8 cellular contexts compared by ENCODE assay signal in the genomic region with DNA sequence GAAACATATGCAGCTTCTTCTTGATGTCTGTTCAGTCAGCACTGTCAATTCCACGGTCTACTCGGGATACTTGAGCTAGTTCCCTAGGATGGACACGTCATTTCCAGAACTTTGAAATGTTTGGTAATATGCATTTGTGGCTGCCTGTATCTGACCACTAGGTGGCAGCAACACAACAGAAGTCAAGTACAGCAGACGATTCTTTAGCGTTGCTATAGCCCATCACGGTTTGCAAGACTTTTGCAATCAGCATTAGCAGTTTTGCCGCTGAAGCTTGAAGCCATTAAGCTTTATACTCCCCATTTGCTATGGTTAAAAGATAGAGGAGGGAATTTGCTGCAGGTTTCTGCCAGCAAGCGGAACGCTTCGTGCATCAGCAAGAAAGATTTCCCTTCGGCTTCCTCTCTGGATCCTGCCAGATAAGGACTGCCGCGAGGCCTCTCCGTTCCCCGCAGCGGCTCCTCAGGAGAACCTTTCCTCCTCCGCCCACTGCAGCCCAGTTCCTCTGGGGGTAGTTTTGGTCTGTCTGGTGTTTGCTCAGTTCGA.
DNase-seq lines count a peak whose midpoint lies in the region; ATAC-seq, FAIRE-seq and TF ChIP-seq lines count a peak whose summit lies in the region.

No MANE protein-coding gene starts in this region.

- TF ChIP-seq CTCF in H9 (conservative IDR thresholded peaks at IDR 0.05) (peak; percentile 98), astrocyte (IDR thresholded peaks at IDR 0.05; ENCODE audit: insufficient read depth, low read depth, low read length) (peak; percentile 99)

- H3K27ac Mint-ChIP-seq in H9: peak overlapping the region in 1 of 3 experiments; percentile 8; a peak in 2 of 7 replicates
- no peak overlapping the region for H3K27ac Mint-ChIP-seq in T-helper 2 cell treated with Interferon-gamma antibody and Interleukin-4, amounts not matched to agents 5 μg/mL and 100 μg/mL, for 36 hours
- no peak overlapping the region for H3K27ac Mint-ChIP-seq in astrocyte (ENCODE audit: unreplicated experiment)

- H3K27ac ChIP-seq in H9 (ENCODE audit: insufficient read length, low read depth, low read length) (no peak overlapping the region), astrocyte (ENCODE audit: low read depth, low read length) (no peak overlapping the region)

- H4K91ac ChIP-seq in H9 (ENCODE audit: insufficient read length, low read depth, low read length): no peak overlapping the region

- H2BK20ac ChIP-seq in H9 (ENCODE audit: low read depth, low read length, poor library complexity, severe bottlenecking): no peak overlapping the region

- no peak overlapping the region for H3T11ph ChIP-seq in H9 (ENCODE audit: low read length)

- H3K4ac ChIP-seq in H9 (ENCODE audit: low read depth, low read length): no peak overlapping the region

- intact Hi-C loops in sciatic nerve (cut with DNase I): loop anchor here (5.0 kb wide), 1 partner anchor 201 kb away; no protein-coding TSS in a partner anchor

- no CpG with 5 or more reads among the region's 18 CpGs for WGBS in H9 (ENCODE audit: extremely low coverage, insufficient read length, low lambda C conversion rate)

- H3K79me1 ChIP-seq in H9 (ENCODE audit: insufficient read depth, low read depth, low read length, poor library complexity, severe bottlenecking): no peaks in the 10 kb centered on the region

- H3K23ac ChIP-seq in H9 (ENCODE audit: insufficient read length, low read depth, low read length): no peak overlapping the region

- no peaks in the 10 kb centered on the region for H3K27me3 ChIP-seq in H9 (ENCODE audit: insufficient read depth, low read length)
- H3K27me3 ChIP-seq in astrocyte (ENCODE audit: insufficient read depth, low read length): no peaks in the 10 kb centered on the region

- H3K27me3 Mint-ChIP-seq in H9 (ENCODE audit: low read depth) (peaks cover 9% of the 10 kb centered on the region; the same call in 1 of the 2 replicates), astrocyte (ENCODE audit: low read depth, unreplicated experiment) (peaks cover 3% of the 10 kb centered on the region)
- peaks cover 7% of the 10 kb centered on the region for H3K27me3 Mint-ChIP-seq in T-helper 2 cell treated with Interferon-gamma antibody and Interleukin-4, amounts not matched to agents 5 μg/mL and 100 μg/mL, for 36 hours (ENCODE audit: low read depth)

- H3K36me3 ChIP-seq in astrocyte (ENCODE audit: insufficient read depth, low read length): no peaks in the 10 kb centered on the region

- H3K4me1 Mint-ChIP-seq in H9: peaks cover 42 to 49% of the 10 kb centered on the region in 2 experiments
- H3K4me1 Mint-ChIP-seq in T-helper 2 cell treated with Interferon-gamma antibody and Interleukin-4, amounts not matched to agents 5 μg/mL and 100 μg/mL, for 36 hours (ENCODE audit: low read depth): peaks cover 7% of the 10 kb centered on the region
- H3K4me1 Mint-ChIP-seq in astrocyte (ENCODE audit: low read depth, unreplicated experiment): peaks cover 4% of the 10 kb centered on the region

- no peak overlapping the region for H3K14ac ChIP-seq in H9 (ENCODE audit: insufficient read depth, low read length)

- no peak overlapping the region for H3K9ac ChIP-seq in H9 (ENCODE audit: extremely low read depth, insufficient read length, low read length)
- peak overlapping the region; percentile 17 for H3K9ac ChIP-seq in astrocyte (ENCODE audit: low read length)

- H3K4me3 ChIP-seq in astrocyte (ENCODE audit: insufficient read depth, low read depth, low read length): no peak overlapping the region

- H3K4me1 ChIP-seq in H9 (ENCODE audit: insufficient read depth, low read length) (peaks cover 12% of the 10 kb centered on the region; the same call in 1 of the 2 replicates), astrocyte (ENCODE audit: insufficient read depth, low read length) (peaks cover 6% of the 10 kb centered on the region)

- no peak overlapping the region for H4K8ac ChIP-seq in H9 (replicated peaks; ENCODE audit: insufficient read length, low read depth, low read length)

- no peak overlapping the region for H3K18ac ChIP-seq in H9 (ENCODE audit: insufficient read length, low read depth, low read length)

- H2AFZ ChIP-seq in H9 (ENCODE audit: low read length): no peak overlapping the region
- peak overlapping the region; percentile 61 for H2AFZ ChIP-seq in astrocyte (ENCODE audit: low read depth, low read length)

- H3K23me2 ChIP-seq in H9 (ENCODE audit: insufficient read length, low read depth, low read length, poor library complexity, severe bottlenecking): no peaks in the 10 kb centered on the region

- H3K9me3 Mint-ChIP-seq in H9: peaks cover 3 to 4% of the 10 kb centered on the region in 2 experiments
- no peaks in the 10 kb centered on the region for H3K9me3 Mint-ChIP-seq in T-helper 2 cell treated with Interferon-gamma antibody and Interleukin-4, amounts not matched to agents 5 μg/mL and 100 μg/mL, for 36 hours
- H3K9me3 Mint-ChIP-seq in astrocyte (ENCODE audit: unreplicated experiment): peaks cover 1% of the 10 kb centered on the region

- DNase-seq in DMS53 (lab: John Stamatoyannopoulos, UW) (peak; percentile 90), H9 (peak; percentile 80), NCI-H1436 treated with DMSO at 0.1 percent for 48 hours (lab: John Stamatoyannopoulos, UW) (peak; percentile 43), astrocyte (ENCODE audit: low read depth) (peak; percentile 82), hypothalamus (lab: John Stamatoyannopoulos, UW) (peak in 47 of 51 donors; percentile 6 to 82 (median 46)), sciatic nerve (ENCODE audit: low spot score) (peak; percentile 87)
- DNase-seq in T-helper 2 cell treated with Interferon-gamma antibody and Interleukin-4, amounts not matched to agents 5 μg/mL and 100 μg/mL, for 36 hours (ENCODE audit: low spot score): peak; percentile 61

- H2BK12ac ChIP-seq in H9 (ENCODE audit: insufficient read length, low read depth, low read length): no peak overlapping the region

- peak; percentile 90 for FAIRE-seq in astrocyte (lab: Jason Lieb, UNC)

- H3K4me3 Mint-ChIP-seq in H9: peak overlapping the region; percentile 32 to 42; a peak in 2 of 5 replicates
- peak overlapping the region; percentile 28 for H3K4me3 Mint-ChIP-seq in T-helper 2 cell treated with Interferon-gamma antibody and Interleukin-4, amounts not matched to agents 5 μg/mL and 100 μg/mL, for 36 hours
- no peak overlapping the region for H3K4me3 Mint-ChIP-seq in astrocyte (ENCODE audit: unreplicated experiment)

- H2BK5ac ChIP-seq in H9 (ENCODE audit: insufficient read length, low read length): no peak overlapping the region

- H4K20me1 ChIP-seq in H9 (ENCODE audit: control insufficient read depth, insufficient read depth, insufficient read length): no peaks in the 10 kb centered on the region
- H4K20me1 ChIP-seq in astrocyte (ENCODE audit: insufficient read depth, low read length): no peaks in the 10 kb centered on the region

- no peak overlapping the region for H2BK120ac ChIP-seq in H9 (ENCODE audit: low read depth, low read length, poor library complexity, severe bottlenecking)

- ATAC-seq in sciatic nerve (peak; percentile 94), GM21515 (IDR thresholded peaks at IDR 0.05; ENCODE audit: unreplicated experiment) (no peak)

- H3K4me2 ChIP-seq in H9 (ENCODE audit: insufficient read depth, insufficient read length, low read length) (peak overlapping the region; percentile 4), astrocyte (ENCODE audit: low read length) (peak overlapping the region; percentile 79)

- no peak overlapping the region for H4K5ac ChIP-seq in H9 (ENCODE audit: insufficient read length, low read depth, low read length)

- H3K79me2 ChIP-seq in H9 (ENCODE audit: insufficient read depth, low read length) (no peaks in the 10 kb centered on the region), astrocyte (ENCODE audit: insufficient read depth, low read length) (no peaks in the 10 kb centered on the region)

- no peak overlapping the region for H2AK5ac ChIP-seq in H9 (ENCODE audit: insufficient read length, low read length)

- no peak overlapping the region for H2BK15ac ChIP-seq in H9 (ENCODE audit: low read depth, low read length)

- peaks cover 0 to 3% (median 3%) of the 10 kb centered on the region in 3 experiments; a peak in 4 of 7 replicates for H3K36me3 Mint-ChIP-seq in H9 (ENCODE audit: insufficient read depth in 1 of 3, low read depth in 3 of 3)
- no peaks in the 10 kb centered on the region for H3K36me3 Mint-ChIP-seq in T-helper 2 cell treated with Interferon-gamma antibody and Interleukin-4, amounts not matched to agents 5 μg/mL and 100 μg/mL, for 36 hours (ENCODE audit: low read depth)
- no peaks in the 10 kb centered on the region for H3K36me3 Mint-ChIP-seq in astrocyte (ENCODE audit: low read depth, unreplicated experiment)

- H3K9me3 ChIP-seq in H9 (ENCODE audit: control insufficient read depth, low read depth, low read length) (no peaks in the 10 kb centered on the region), astrocyte (ENCODE audit: insufficient read depth, low read depth, low read length) (no peaks in the 10 kb centered on the region)

- H3K56ac ChIP-seq in H9 (ENCODE audit: insufficient read length, low read depth, low read length): no peak overlapping the region
